ENCODE assay signal across 1 cellular context in genomic region chr4:184474261-184475095, GRCh38.
TF ChIP-seq lines count a peak whose summit lies in the region.

TSS of gene IRF2 (minus strand) at chr4:184474550. CDS start at chr4:184429064, 45,486 bp downstream.

TF ChIP-seq in HepG2, 621 proteins besides CTCF, POLR2A, EP300 and RAD21 (continued from another document and continues in another):
- no peak for TF ChIP-seq ZNF646 (CRISPR knock-in tag; IDR thresholded peaks at IDR 0.05)
- TF ChIP-seq ZNF160 (CRISPR knock-in tag; IDR thresholded peaks at IDR 0.05), result no peak
- no peak for TF ChIP-seq ZNF703 (CRISPR knock-in tag; IDR thresholded peaks at IDR 0.05; ENCODE audit: borderline replicate concordance)
- peak; percentile 86 for TF ChIP-seq SIN3A (IDR thresholded peaks at IDR 0.05; ENCODE audit: borderline replicate concordance, low read depth, low read length)
- TF ChIP-seq ZEB1 (IDR thresholded peaks at IDR 0.05; ENCODE audit: insufficient replicate concordance, low read depth), result peak; percentile 25
- no peak for TF ChIP-seq JARID2 (CRISPR knock-in tag; IDR thresholded peaks at IDR 0.05; ENCODE audit: insufficient replicate concordance)
- TF ChIP-seq MED1 (CRISPR knock-in tag; IDR thresholded peaks at IDR 0.05), result peak; percentile 65
- no peak; the same call in 1 of the 2 replicates for TF ChIP-seq ZNF460 (CRISPR knock-in tag; IDR thresholded peaks at IDR 0.05; ENCODE audit: borderline replicate concordance)
- no peak for TF ChIP-seq ZNF224 (CRISPR knock-in tag; IDR thresholded peaks at IDR 0.05)
- TF ChIP-seq ZNF577 (CRISPR knock-in tag; IDR thresholded peaks at IDR 0.05; ENCODE audit: borderline replicate concordance, low read depth), result no peak
- TF ChIP-seq KAT8 (CRISPR knock-in tag; IDR thresholded peaks at IDR 0.05), result peak; percentile 74
- TF ChIP-seq ZNF18 (CRISPR knock-in tag; IDR thresholded peaks at IDR 0.05; ENCODE audit: insufficient replicate concordance), result peak; percentile 74
- 0 out of 2 replicates have a peak, but pooled peaks have one; percentile 39 for TF ChIP-seq ZNF552 (CRISPR knock-in tag; IDR thresholded peaks at IDR 0.05; ENCODE audit: borderline replicate concordance)
- peak; percentile 34; the same call in 1 of the 2 replicates for TF ChIP-seq YEATS2 (CRISPR knock-in tag; IDR thresholded peaks at IDR 0.05; ENCODE audit: borderline replicate concordance)
- 0 out of 2 replicates have a peak, but pooled peaks have one; percentile 19 for TF ChIP-seq ZBTB26 (CRISPR knock-in tag; IDR thresholded peaks at IDR 0.05; ENCODE audit: borderline replicate concordance)
- TF ChIP-seq THAP11 (CRISPR knock-in tag; IDR thresholded peaks at IDR 0.05), result peak; percentile 89
- peak; percentile 79; the same call in 1 of the 2 replicates for TF ChIP-seq NRL (CRISPR knock-in tag; IDR thresholded peaks at IDR 0.05; ENCODE audit: borderline replicate concordance)
- peak; percentile 75 for TF ChIP-seq MXD3 (CRISPR knock-in tag; IDR thresholded peaks at IDR 0.05)
- no peak for TF ChIP-seq CERS6 (CRISPR knock-in tag; IDR thresholded peaks at IDR 0.05)
- peak; percentile 53; the same call in 1 of the 2 replicates for TF ChIP-seq ELF4 (CRISPR knock-in tag; IDR thresholded peaks at IDR 0.05; ENCODE audit: borderline replicate concordance)
- peak; percentile 71 for TF ChIP-seq MNT (IDR thresholded peaks at IDR 0.05)
- peak; percentile 77; the same call in 1 of the 2 replicates for TF ChIP-seq KDM5B (CRISPR knock-in tag; IDR thresholded peaks at IDR 0.05; ENCODE audit: borderline replicate concordance)
- TF ChIP-seq NCOA5 (CRISPR knock-in tag; IDR thresholded peaks at IDR 0.05), result no peak
- peak; percentile 73; the same call in 1 of the 2 replicates for TF ChIP-seq ZNF709 (CRISPR knock-in tag; IDR thresholded peaks at IDR 0.05)
- peak; percentile 23; the same call in 1 of the 2 replicates for TF ChIP-seq RERE (CRISPR knock-in tag; IDR thresholded peaks at IDR 0.05; ENCODE audit: low read depth)
- TF ChIP-seq CAMTA2 (CRISPR knock-in tag; IDR thresholded peaks at IDR 0.05; ENCODE audit: borderline replicate concordance), result no peak; the same call in 1 of the 2 replicates
- peak; percentile 79; the same call in 1 of the 2 replicates for TF ChIP-seq ZNF292 (CRISPR knock-in tag; IDR thresholded peaks at IDR 0.05; ENCODE audit: borderline replicate concordance, low read depth)
- peak; percentile 71; the same call in 1 of the 2 replicates for TF ChIP-seq TBX2 (CRISPR knock-in tag; IDR thresholded peaks at IDR 0.05; ENCODE audit: borderline replicate concordance)
- no peak for TF ChIP-seq NFE2L2 (IDR thresholded peaks at IDR 0.05; ENCODE audit: low read length)
- TF ChIP-seq ZNF652 (CRISPR knock-in tag; IDR thresholded peaks at IDR 0.05; ENCODE audit: borderline replicate concordance, low read depth), result no peak
- TF ChIP-seq ZBTB7B (CRISPR knock-in tag; IDR thresholded peaks at IDR 0.05), result peak; percentile 27; the same call in 1 of the 2 replicates
- TF ChIP-seq TRIM22 (IDR thresholded peaks at IDR 0.05), result no peak
- TF ChIP-seq PRPF4 (IDR thresholded peaks at IDR 0.05; ENCODE audit: low read depth, low read length, poor library complexity, severe bottlenecking), result no peak
- TF ChIP-seq SRSF1 (optimal IDR thresholded peaks at IDR 0.05; ENCODE audit: low read depth, low read length), result peak; percentile 52
- TF ChIP-seq TEAD2 (CRISPR knock-in tag; IDR thresholded peaks at IDR 0.05), result no peak
- TF ChIP-seq GMEB2 (CRISPR knock-in tag; IDR thresholded peaks at IDR 0.05; ENCODE audit: low read depth), result no peak
